1 cellular context compared by ENCODE assay signal in genomic region chr19:48365602-48366001, GRCh38.
TF ChIP-seq lines count a peak whose summit lies in the region.

No MANE protein-coding gene starts in this region.

TF ChIP-seq in K562, 482 proteins besides CTCF, POLR2A, EP300 and RAD21:
- TF ChIP-seq MLX (CRISPR knock-in tag; conservative IDR thresholded peaks at IDR 0.05) (no peak), RBFOX2 (IDR thresholded peaks at IDR 0.05; ENCODE audit: low read depth, low read length) (peak; percentile 40; the same call in 1 of the 2 replicates), SRSF7 (optimal IDR thresholded peaks at IDR 0.05; ENCODE audit: low read depth, low read length) (no peak)
